ENCODE assay signal across 1 cellular context in the genomic region with DNA sequence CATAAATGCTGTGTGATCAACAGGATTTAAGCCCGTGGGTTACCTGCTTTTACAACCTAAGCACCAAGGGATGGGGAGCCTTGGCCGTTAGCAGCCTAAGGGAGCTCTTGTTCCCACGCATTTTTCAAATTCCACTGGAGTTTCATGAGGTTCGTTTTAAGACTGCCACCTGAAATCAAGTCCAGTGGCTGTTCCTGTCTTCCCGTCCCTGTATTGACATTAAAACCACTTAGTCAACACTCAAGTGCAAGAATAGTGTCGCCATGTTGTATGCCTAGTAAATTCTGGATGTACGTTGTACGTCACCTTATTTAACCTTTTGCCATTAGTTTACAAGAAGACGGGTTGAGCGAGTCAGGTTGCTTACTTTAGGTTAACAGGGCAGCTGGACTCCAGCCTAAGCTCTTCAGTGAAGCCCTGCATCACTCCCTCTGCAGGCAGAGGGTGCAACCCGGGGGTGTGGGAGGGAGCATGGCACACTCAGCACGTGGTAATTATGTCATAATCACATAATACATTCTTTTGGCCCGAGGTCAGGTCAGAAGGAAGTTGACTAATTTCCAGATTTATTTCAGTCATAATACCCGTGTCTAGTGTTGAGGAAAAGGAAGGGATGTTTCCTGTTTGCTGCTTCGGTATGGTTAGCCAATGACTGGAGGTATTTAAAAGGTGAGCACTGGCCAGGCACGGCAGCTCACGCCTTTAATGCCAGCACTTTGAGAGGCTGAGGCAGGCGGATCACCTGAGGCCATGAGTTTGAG.
TF ChIP-seq lines count a peak whose summit lies in the region.

No MANE protein-coding gene starts in this region.

TF ChIP-seq in HepG2, 621 proteins besides CTCF, POLR2A, EP300 and RAD21 (continued from another document):
- no peak for TF ChIP-seq CCAR2 (optimal IDR thresholded peaks at IDR 0.05; ENCODE audit: low read depth, low read length)
- TF ChIP-seq TFDP2 (CRISPR knock-in tag; IDR thresholded peaks at IDR 0.05), result no peak
- TF ChIP-seq ZNF24 (IDR thresholded peaks at IDR 0.05), result no peak
